Comparison of ENCODE assay signal across 8 cellular contexts in the genomic region with DNA sequence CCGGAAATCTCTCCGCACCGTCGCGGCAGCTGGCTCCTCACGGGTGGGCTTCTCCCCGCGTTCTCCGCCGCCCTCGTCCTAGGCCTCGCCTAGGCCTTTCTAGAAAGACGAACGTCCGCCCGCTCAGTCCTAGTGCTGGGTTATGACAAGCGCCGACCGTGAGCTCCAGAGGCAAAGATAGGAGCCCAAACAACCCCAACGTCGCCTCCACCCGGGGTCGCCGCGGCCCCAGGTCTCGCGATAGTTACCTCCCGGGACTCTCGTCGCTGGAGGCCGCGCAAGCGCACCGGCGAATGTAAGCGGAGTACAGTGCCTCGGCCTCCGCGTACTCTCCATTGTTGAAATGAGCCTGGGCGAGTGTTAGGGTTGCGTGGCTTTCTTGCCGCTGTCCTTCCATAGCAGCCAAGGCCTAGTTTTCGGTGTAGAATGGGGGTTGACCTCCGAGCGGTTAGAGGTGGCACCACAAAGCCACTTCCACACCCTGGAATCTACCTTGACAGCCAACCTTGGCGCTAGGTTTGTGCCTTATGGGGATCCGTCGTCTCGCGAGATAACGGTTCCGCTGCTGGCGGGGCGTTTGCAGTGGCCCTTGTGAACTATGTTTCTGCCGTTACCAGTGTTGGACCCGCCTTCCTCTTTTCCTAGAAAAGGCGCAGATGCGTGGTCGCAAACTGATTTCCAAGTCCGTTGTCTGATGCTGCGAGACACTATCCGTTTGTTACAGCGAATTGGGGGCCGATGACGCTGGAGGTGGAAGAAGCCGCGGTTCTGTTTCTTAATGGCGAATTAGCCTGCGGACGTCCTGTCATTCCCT. TPM values are rescaled to one million over a fixed set of nuclear protein-coding genes. Genes with fewer than 3 reads are reported as not detected.
DNase-seq lines count a peak whose midpoint lies in the region; ATAC-seq, FAIRE-seq and TF ChIP-seq lines count a peak whose summit lies in the region.

Gene TTC32 (minus strand): TSS at position 526 of the 814 bp plus-strand sequence. CDS start 129 bp downstream, at position 397.

- peak; percentile 89 for ATAC-seq in stimulated activated naive CD8-positive, alpha-beta T cell treated with anti-CD3 and anti-CD28 coated beads, Interleukin-15, amount 100 ng/mL, for 72 hours

- no peak for TF ChIP-seq CTCF in MM.1S (IDR thresholded peaks at IDR 0.05; ENCODE audit: low read length)
- no peak for TF ChIP-seq CTCF in fibroblast of villous mesenchyme (IDR thresholded peaks at IDR 0.05; ENCODE audit: insufficient read depth, low read depth, low read length)
- no peak for TF ChIP-seq CTCF in neural cell (IDR thresholded peaks at IDR 0.05; ENCODE audit: poor library complexity, severe bottlenecking)

- H3K27ac Mint-ChIP-seq in stimulated activated naive CD8-positive, alpha-beta T cell treated with anti-CD3 and anti-CD28 coated beads, Interleukin-15, amount 100 ng/mL, for 72 hours = peak within 1 kb of the TSS; percentile 94 to 99

- H4K20me1 ChIP-seq in MM.1S (ENCODE audit: insufficient read depth, low read length) = 0 out of 2 replicates have a peak, but pooled peaks cover 3% of the 10 kb centered on the region
- no peaks in the 10 kb centered on the region for H4K20me1 ChIP-seq in neural cell (ENCODE audit: insufficient read depth)

- peak within 1 kb of the TSS; percentile 85 to 91 for H3K4me3 Mint-ChIP-seq in stimulated activated naive CD8-positive, alpha-beta T cell treated with anti-CD3 and anti-CD28 coated beads, Interleukin-15, amount 100 ng/mL, for 72 hours

- peak within 1 kb of the TSS; percentile 85 for H2AFZ ChIP-seq in MM.1S (ENCODE audit: low read length)
- peak within 1 kb of the TSS; percentile 88 for H2AFZ ChIP-seq in neural cell (ENCODE audit: low read depth, low read length)

- H3K27me3 ChIP-seq in MM.1S (replicated peaks; ENCODE audit: insufficient read depth, low read length) (no peaks in the 10 kb centered on the region), neural cell (ENCODE audit: insufficient read depth, low read depth, low read length) (no peaks in the 10 kb centered on the region)

- peak; percentile 19 for FAIRE-seq in G401.6 (lab: Jason Lieb, UNC)

- TF ChIP-seq EP300 in neural cell (conservative IDR thresholded peaks at IDR 0.05; ENCODE audit: poor library complexity, severe bottlenecking) = peak; percentile 52

- no peaks in the 10 kb centered on the region for H3K27me3 Mint-ChIP-seq in stimulated activated naive CD8-positive, alpha-beta T cell treated with anti-CD3 and anti-CD28 coated beads, Interleukin-15, amount 100 ng/mL, for 72 hours

- no peaks in the 10 kb centered on the region for H3K9me3 ChIP-seq in MM.1S (replicated peaks; ENCODE audit: insufficient read depth, low read length)
- H3K9me3 ChIP-seq in neural cell (ENCODE audit: low read length) = no peaks in the 10 kb centered on the region

- H3K79me2 ChIP-seq in MM.1S (ENCODE audit: low read length) (peaks cover 37% of the 10 kb centered on the region), neural cell (replicated peaks; ENCODE audit: insufficient read depth, low read length) (peaks cover 39% of the 10 kb centered on the region)

- TF ChIP-seq RAD21 in neural cell (conservative IDR thresholded peaks at IDR 0.05) = peak; percentile 9

- peaks cover 52% of the 10 kb centered on the region for H3K4me1 Mint-ChIP-seq in stimulated activated naive CD8-positive, alpha-beta T cell treated with anti-CD3 and anti-CD28 coated beads, Interleukin-15, amount 100 ng/mL, for 72 hours

- H3K36me3 ChIP-seq in MM.1S (replicated peaks; ENCODE audit: insufficient read depth, low read length) (no peaks in the 10 kb centered on the region), neural cell (ENCODE audit: insufficient read depth, low read length) (no peaks in the 10 kb centered on the region)

- H3K9ac ChIP-seq in MM.1S (ENCODE audit: low read length) = peak within 1 kb of the TSS; percentile 75
- peak within 1 kb of the TSS; percentile 93 for H3K9ac ChIP-seq in neural cell (ENCODE audit: low read length)

- peak within 1 kb of the TSS; percentile 92 for H3K4me2 ChIP-seq in MM.1S (ENCODE audit: low read depth, low read length)
- H3K4me2 ChIP-seq in neural cell (ENCODE audit: low read length) = peak within 1 kb of the TSS; percentile 98

- H3K9me2 ChIP-seq in MM.1S (replicated peaks; ENCODE audit: insufficient read depth, low read length) (no peaks in the 10 kb centered on the region), neural cell (ENCODE audit: insufficient read depth, low read length) (no peaks in the 10 kb centered on the region)

- H3K9me3 Mint-ChIP-seq in stimulated activated naive CD8-positive, alpha-beta T cell treated with anti-CD3 and anti-CD28 coated beads, Interleukin-15, amount 100 ng/mL, for 72 hours = peaks cover 5 to 8% of the 10 kb centered on the region in 2 donors

- H3K27ac ChIP-seq in MM.1S (ENCODE audit: low read length) (peak within 1 kb of the TSS; percentile 66), neural cell (ENCODE audit: low read length) (peak within 1 kb of the TSS; percentile 99)

- H3K4me3 ChIP-seq in MM.1S (ENCODE audit: low read length) (peak within 1 kb of the TSS; percentile 97), fibroblast of villous mesenchyme (ENCODE audit: low read depth, low read length) (peak within 1 kb of the TSS; percentile 88), neural cell (ENCODE audit: low read length) (peak within 1 kb of the TSS; percentile 79)

- DNase-seq in HCEC 1CT = peak; percentile 88
- peak; percentile 94 for DNase-seq in MM.1S
- peak; percentile 90 for DNase-seq in SHP77 treated with DMSO at 0.1 percent for 48 hours (lab: John Stamatoyannopoulos, UW)
- peak; percentile 97 for DNase-seq in activated effector memory CD4-positive, alpha-beta T cell treated with anti-CD3 and anti-CD28 coated beads, Interleukin-2, amount 50 U/mL, for 16 hours
- peak; percentile 96 for DNase-seq in fibroblast of villous mesenchyme (ENCODE audit: low read depth)
- peak; percentile 93 to 94 for DNase-seq in stimulated activated naive CD8-positive, alpha-beta T cell treated with anti-CD3 and anti-CD28 coated beads, Interleukin-15, amount 100 ng/mL, for 72 hours

- H3F3A ChIP-seq in MM.1S (ENCODE audit: insufficient read depth, low read length) (peaks cover 29% of the 10 kb centered on the region), neural cell (ENCODE audit: insufficient read depth, low read length, poor library complexity, severe bottlenecking) (peaks cover 3% of the 10 kb centered on the region)

- peaks cover 17% of the 10 kb centered on the region for H3K4me1 ChIP-seq in MM.1S (ENCODE audit: low read length)

TF ChIP-seq in neural cell, 6 proteins besides CTCF, POLR2A, EP300 and RAD21:
- TF ChIP-seq EZH2 (IDR thresholded peaks at IDR 0.05; ENCODE audit: borderline replicate concordance, insufficient read depth, low read length, poor library complexity, severe bottlenecking) (no peak), MXI1 (conservative IDR thresholded peaks at IDR 0.05; ENCODE audit: poor library complexity, severe bottlenecking) (peak; percentile 69), POLR2AphosphoS5 (IDR thresholded peaks at IDR 0.05) (peak; percentile 93), SMC3 (conservative IDR thresholded peaks at IDR 0.05; ENCODE audit: poor library complexity) (peak; percentile 31), TAF1 (IDR thresholded peaks at IDR 0.05; ENCODE audit: low read depth) (peak; percentile 84)
- TF ChIP-seq, protein P1, sequence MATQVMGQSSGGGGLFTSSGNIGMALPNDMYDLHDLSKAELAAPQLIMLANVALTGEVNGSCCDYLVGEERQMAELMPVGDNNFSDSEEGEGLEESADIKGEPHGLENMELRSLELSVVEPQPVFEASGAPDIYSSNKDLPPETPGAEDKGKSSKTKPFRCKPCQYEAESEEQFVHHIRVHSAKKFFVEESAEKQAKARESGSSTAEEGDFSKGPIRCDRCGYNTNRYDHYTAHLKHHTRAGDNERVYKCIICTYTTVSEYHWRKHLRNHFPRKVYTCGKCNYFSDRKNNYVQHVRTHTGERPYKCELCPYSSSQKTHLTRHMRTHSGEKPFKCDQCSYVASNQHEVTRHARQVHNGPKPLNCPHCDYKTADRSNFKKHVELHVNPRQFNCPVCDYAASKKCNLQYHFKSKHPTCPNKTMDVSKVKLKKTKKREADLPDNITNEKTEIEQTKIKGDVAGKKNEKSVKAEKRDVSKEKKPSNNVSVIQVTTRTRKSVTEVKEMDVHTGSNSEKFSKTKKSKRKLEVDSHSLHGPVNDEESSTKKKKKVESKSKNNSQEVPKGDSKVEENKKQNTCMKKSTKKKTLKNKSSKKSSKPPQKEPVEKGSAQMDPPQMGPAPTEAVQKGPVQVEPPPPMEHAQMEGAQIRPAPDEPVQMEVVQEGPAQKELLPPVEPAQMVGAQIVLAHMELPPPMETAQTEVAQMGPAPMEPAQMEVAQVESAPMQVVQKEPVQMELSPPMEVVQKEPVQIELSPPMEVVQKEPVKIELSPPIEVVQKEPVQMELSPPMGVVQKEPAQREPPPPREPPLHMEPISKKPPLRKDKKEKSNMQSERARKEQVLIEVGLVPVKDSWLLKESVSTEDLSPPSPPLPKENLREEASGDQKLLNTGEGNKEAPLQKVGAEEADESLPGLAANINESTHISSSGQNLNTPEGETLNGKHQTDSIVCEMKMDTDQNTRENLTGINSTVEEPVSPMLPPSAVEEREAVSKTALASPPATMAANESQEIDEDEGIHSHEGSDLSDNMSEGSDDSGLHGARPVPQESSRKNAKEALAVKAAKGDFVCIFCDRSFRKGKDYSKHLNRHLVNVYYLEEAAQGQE (IDR thresholded peaks at IDR 0.05; ENCODE audit: borderline replicate concordance) = peak; percentile 93

RNA-seq across cellular contexts. Expression of gene TTC32, which starts in this region (rescaled TPM):
- 8.1 and 9.9 TPM in 2 replicates for total RNA-seq in fibroblast of villous mesenchyme
- polyA plus RNA-seq in neural cell = 79.4 and 106 TPM in 2 replicates
- polyA minus RNA-seq in neural cell = 29.8 and 32.1 TPM in 2 replicates

Comparison
In these comparisons a context has a peak if more than half of its experiments do, and no peak if none do; other contexts are left out.
1. Peak in every context shown above with its lines: DNase-seq, ATAC-seq, H3K4me3 ChIP-seq and H3K27ac ChIP-seq.